ENCODE assay signal across 24 cellular contexts in genomic region chr3:54243960-54244359, GRCh38.
A peak's percentile ranks its signal among the peaks of the same experiment; 100 is the strongest.
DNase-seq lines count a peak whose midpoint lies in the region; ATAC-seq and TF ChIP-seq lines count a peak whose summit lies in the region.
"Had no signal": no experiment of that assay in that cellular context is flagged by ENCODE, and none has a peak within 500 bp of the region (broad histone marks: within the 10 kb centered on the region; RNA-seq: fewer than 3 reads in every experiment).

No MANE protein-coding gene starts in this region.

- no peak for TF ChIP-seq POLR2A in testis (IDR thresholded peaks at IDR 0.05)

- BruUV-seq in A673 (replicated peaks; lab: Mats Ljungman, UMichigan) = no TSS peak

- H3K27ac ChIP-seq in A673 (ENCODE audit: low read depth, low read length, poor library complexity, severe bottlenecking) (no peak overlapping the region), KMS-11 (no peak overlapping the region), VCaP (peak overlapping the region; percentile 55; the same call in 1 of the 2 replicates), WERI-Rb-1 (no peak overlapping the region), testis (no peak overlapping the region)
- H3K27ac ChIP-seq: BLaER1, SK-N-MC had no signal

- no peaks in the 10 kb centered on the region for H3K79me2 ChIP-seq in KMS-11 (ENCODE audit: insufficient read depth, low read depth)

- H3K9ac ChIP-seq in KMS-11 = no peak overlapping the region
- H3K9ac ChIP-seq: BLaER1 had no signal

- H3K4me3 ChIP-seq in A673 (ENCODE audit: low read depth, low read length, poor library complexity, severe bottlenecking) = peak overlapping the region; percentile 47
- no peak overlapping the region for H3K4me3 ChIP-seq in KMS-11 (IDR thresholded peaks at IDR 0.05; ENCODE audit: insufficient read depth, low read depth, low read length)
- peak overlapping the region; percentile 66 for H3K4me3 ChIP-seq in fibroblast of pulmonary artery (replicated peaks; ENCODE audit: low read depth, low read length)
- H3K4me3 ChIP-seq in WERI-Rb-1 (ENCODE audit: low read depth, low read length) = no peak overlapping the region
- no peak overlapping the region for H3K4me3 ChIP-seq in testis
- H3K4me3 ChIP-seq: BLaER1, SK-N-MC, smooth muscle cell had no signal

- no peaks in the 10 kb centered on the region for H3K4me1 ChIP-seq in A673 (ENCODE audit: insufficient read depth, low read length, poor library complexity, severe bottlenecking)
- no peaks in the 10 kb centered on the region for H3K4me1 ChIP-seq in KMS-11 (ENCODE audit: low read depth, poor library complexity, severe bottlenecking)
- no peaks in the 10 kb centered on the region for H3K4me1 ChIP-seq in testis
- H3K4me1 ChIP-seq: BLaER1 had no signal

- CTCF ChIA-PET in A673 (lab: Charles Lee) = no interaction called here

- TF ChIP-seq CTCF in A673 (conservative IDR thresholded peaks at IDR 0.05; ENCODE audit: low read depth, low read length) = no peak
- no peak for TF ChIP-seq CTCF in KMS-11 (conservative IDR thresholded peaks at IDR 0.05; ENCODE audit: low read depth, low read length)
- TF ChIP-seq CTCF in VCaP (conservative IDR thresholded peaks at IDR 0.05) = no peak
- TF ChIP-seq CTCF in fibroblast of pulmonary artery (IDR thresholded peaks at IDR 0.05; ENCODE audit: low read length, missing control alignments) = no peak
- no peak for TF ChIP-seq CTCF in WERI-Rb-1 (IDR thresholded peaks at IDR 0.05; ENCODE audit: low read depth, low read length)
- no peak for TF ChIP-seq CTCF in testis (IDR thresholded peaks at IDR 0.05)

- POLR2A ChIA-PET in A673 (lab: Charles Lee; ENCODE audit: low non-redundant PET) = no interaction called here

- DNase-seq in A673 (ENCODE audit: low spot score) = no peak
- DNase-seq in fibroblast of pulmonary artery (ENCODE audit: low read depth) = no peak
- no peak for DNase-seq in WERI-Rb-1
- DNase-seq in left lobe of liver (ENCODE audit: low spot score) = no peak
- DNase-seq in UCSD-AML1 (lab: John Stamatoyannopoulos, UW; ENCODE audit: unreplicated experiment) = no peak
- no peak for DNase-seq in testis
- DNase-seq: activated CD4-positive, alpha-beta T cell treated with anti-CD3 and anti-CD28 coated beads for 48 hours; activated gamma-delta T cell; activated naive CD8-positive, alpha-beta T cell treated with anti-CD3 and anti-CD28 coated beads, Interleukin-2, amount 10 ng/mL, durations not matched to agents 7 days and 5 days; activated T-cell treated with anti-CD3 and anti-CD28 coated beads, Interleukin-2, amount 50 U/mL, for 1 hour; caudate nucleus; DMS53; GDM1; H7; islet precursor cell; left ventricle myocardium superior; naive thymus-derived CD8-positive, alpha-beta T cell; NCI-H1417 treated with DMSO at 0.1 percent for 48 hours; stimulated activated CD4-positive, alpha-beta T cell treated with anti-CD3 and anti-CD28 coated beads, Interleukin-2, amount 100 ng/mL, for 24 hours had no signal

- peak overlapping the region; percentile 34; the same call in 1 of the 2 replicates for H2AFZ ChIP-seq in KMS-11 (ENCODE audit: low read depth)

- H4K20me1 ChIP-seq in KMS-11 (ENCODE audit: insufficient read depth) = no peaks in the 10 kb centered on the region
- H4K20me1 ChIP-seq: BLaER1 had no signal

- 81 to 86% methylated on average over 6 to 7 of the region's 7 CpGs for WGBS in testis, 2 donors

- H3K27me3 ChIP-seq in A673 (replicated peaks; ENCODE audit: insufficient read depth, low read depth, low read length, poor library complexity) (no peaks in the 10 kb centered on the region), KMS-11 (ENCODE audit: insufficient read depth, low read depth) (no peaks in the 10 kb centered on the region), WERI-Rb-1 (ENCODE audit: insufficient read depth, low read depth, severe bottlenecking) (no peaks in the 10 kb centered on the region), testis (no peaks in the 10 kb centered on the region)
- H3K27me3 ChIP-seq: BLaER1 had no signal

- no peak for ATAC-seq in left lobe of liver
- ATAC-seq: left ventricle myocardium superior; naive thymus-derived CD8-positive, alpha-beta T cell had no signal

- intact Hi-C loops in A673 (cut with micrococcal nuclease; ENCODE audit: unreplicated experiment) (no loop called here), testis (cut with DNase I; ENCODE audit: low total_unique reads) (no loop called here)

- no peaks in the 10 kb centered on the region for H3K9me3 ChIP-seq in A673 (ENCODE audit: low read depth, low read length, poor library complexity, severe bottlenecking)
- H3K9me3 ChIP-seq in WERI-Rb-1 (ENCODE audit: severe bottlenecking) = no peaks in the 10 kb centered on the region
- H3K9me3 ChIP-seq in testis = no peaks in the 10 kb centered on the region
- H3K9me3 ChIP-seq: BLaER1 had no signal

- no peak overlapping the region for H3K4me2 ChIP-seq in KMS-11
- H3K4me2 ChIP-seq: BLaER1, smooth muscle cell had no signal

- no peaks in the 10 kb centered on the region for H3K36me3 ChIP-seq in A673 (ENCODE audit: insufficient read depth, low read length, poor library complexity, severe bottlenecking)
- no peaks in the 10 kb centered on the region for H3K36me3 ChIP-seq in KMS-11 (ENCODE audit: insufficient read depth)
- no peaks in the 10 kb centered on the region for H3K36me3 ChIP-seq in WERI-Rb-1
- no peaks in the 10 kb centered on the region for H3K36me3 ChIP-seq in testis (ENCODE audit: low read depth, missing control alignments)
- H3K36me3 ChIP-seq: BLaER1 had no signal

Comparison
In these comparisons a context has a peak if more than half of its experiments do, and no peak if none do; other contexts are left out.
1. H3K4me3 ChIP-seq: peak in A673 (single experiment) and fibroblast of pulmonary artery (single experiment); none in KMS-11 (single experiment), WERI-Rb-1 (single experiment) and testis (0 of 2).